9 cellular contexts compared by ENCODE assay signal in genomic region chr5:26482817-26483375, GRCh38.
DNase-seq lines count a peak whose midpoint lies in the region; ATAC-seq, FAIRE-seq and TF ChIP-seq lines count a peak whose summit lies in the region.
"Had no signal": no experiment of that assay in that cellular context is flagged by ENCODE, and none has a peak within 500 bp of the region (broad histone marks: within the 10 kb centered on the region; RNA-seq: fewer than 3 reads in every experiment).

No MANE protein-coding gene starts in this region.

- no peaks in the 10 kb centered on the region for H3K9me3 ChIP-seq in PC-9 (ENCODE audit: insufficient read depth, low read depth)
- no peaks in the 10 kb centered on the region for H3K9me3 ChIP-seq in prostate gland

- 50% methylated on average over 2 of the region's 2 CpGs for WGBS in prostate gland

- H3K4me2 ChIP-seq in KMS-11 (peak overlapping the region; percentile 21; the same call in 1 of the 2 replicates), PC-9 (no peak overlapping the region)

- H3K36me3 ChIP-seq in KMS-11 (ENCODE audit: insufficient read depth) (no peaks in the 10 kb centered on the region), PC-9 (ENCODE audit: low read depth) (no peaks in the 10 kb centered on the region), prostate gland (no peaks in the 10 kb centered on the region)

- POLR2A ChIA-PET in PC-9 (lab: Charles Lee; ENCODE audit: unreplicated experiment), result interaction anchor here (0.6 kb wide), 1 partner anchor 349 kb away, joined by 3 read pairs; no protein-coding TSS in a partner anchor

- no peak overlapping the region for H3K27ac Mint-ChIP-seq in natural killer cell
- no peak overlapping the region for H3K27ac Mint-ChIP-seq in activated naive CD4-positive, alpha-beta T cell treated with anti-CD3 and anti-CD28 coated beads, Interleukin-2, amount 50 U/mL, for 72 hours
- H3K27ac Mint-ChIP-seq: naive B cell had no signal

- TF ChIP-seq POLR2A in GM12891 (IDR thresholded peaks at IDR 0.05; ENCODE audit: low read depth, low read length) (no peak), prostate gland (IDR thresholded peaks at IDR 0.05) (no peak)

- peaks cover 2 to 7% of the 10 kb centered on the region in 2 donors for H3K9me3 Mint-ChIP-seq in natural killer cell
- H3K9me3 Mint-ChIP-seq in activated naive CD4-positive, alpha-beta T cell treated with anti-CD3 and anti-CD28 coated beads, Interleukin-2, amount 50 U/mL, for 72 hours, result peaks cover 7 to 12% of the 10 kb centered on the region in 2 donors

- H3K4me1 ChIP-seq in KMS-11 (ENCODE audit: low read depth, poor library complexity, severe bottlenecking) (no peaks in the 10 kb centered on the region), PC-9 (replicated peaks; ENCODE audit: insufficient read depth) (no peaks in the 10 kb centered on the region), prostate gland (replicated peaks) (no peaks in the 10 kb centered on the region)

- H3K9ac ChIP-seq in KMS-11, result peak overlapping the region; percentile 10; the same call in 1 of the 2 replicates

- TF ChIP-seq CTCF in KMS-11 (conservative IDR thresholded peaks at IDR 0.05; ENCODE audit: low read depth, low read length) (peak; percentile 90), PC-9 (conservative IDR thresholded peaks at IDR 0.05) (peak; percentile 73), fibroblast of pulmonary artery (IDR thresholded peaks at IDR 0.05; ENCODE audit: low read length, missing control alignments) (peak; percentile 21), prostate gland (IDR thresholded peaks at IDR 0.05) (peak in 3 of 4 experiments; percentile 16 to 41 (median 26)), natural killer cell (IDR thresholded peaks at IDR 0.05) (no peak)

- intact Hi-C loops in PC-9 (cut with micrococcal nuclease; ENCODE audit: unreplicated experiment), result loop anchor here (5.0 kb wide), 1 partner anchor 1851 kb away; no protein-coding TSS in a partner anchor
- intact Hi-C loops in prostate gland (cut with DNase I), result no loop called here
- intact Hi-C loops in natural killer cell (cut with micrococcal nuclease), result no loop called here

- BruUV-seq in PC-9 (replicated peaks; lab: Mats Ljungman, UMichigan), result no TSS peak

- no peak overlapping the region for H3K4me3 ChIP-seq in KMS-11 (IDR thresholded peaks at IDR 0.05; ENCODE audit: insufficient read depth, low read depth, low read length)
- H3K4me3 ChIP-seq in PC-9, result no peak overlapping the region
- H3K4me3 ChIP-seq in fibroblast of pulmonary artery (replicated peaks; ENCODE audit: low read depth, low read length), result no peak overlapping the region
- peak overlapping the region in 1 of 2 donors; percentile 12 for H3K4me3 ChIP-seq in prostate gland

- no peaks in the 10 kb centered on the region for H3K36me3 Mint-ChIP-seq in natural killer cell
- H3K36me3 Mint-ChIP-seq in activated naive CD4-positive, alpha-beta T cell treated with anti-CD3 and anti-CD28 coated beads, Interleukin-2, amount 50 U/mL, for 72 hours, result peaks cover 5 to 16% of the 10 kb centered on the region in 2 donors
- H3K36me3 Mint-ChIP-seq: naive B cell had no signal

- H3K79me2 ChIP-seq in KMS-11 (ENCODE audit: insufficient read depth, low read depth) (no peaks in the 10 kb centered on the region), PC-9 (ENCODE audit: low read depth) (no peaks in the 10 kb centered on the region)

- H3K4me3 Mint-ChIP-seq in natural killer cell, result no peak overlapping the region

- H3K27me3 Mint-ChIP-seq in natural killer cell (ENCODE audit: low read depth in 2 of 2), result no peaks in the 10 kb centered on the region
- H3K27me3 Mint-ChIP-seq: naive B cell had no signal

- H3K27ac ChIP-seq in KMS-11 (peak overlapping the region; percentile 30; the same call in 1 of the 2 replicates), PC-9 (no peak overlapping the region), prostate gland (no peak overlapping the region)

- FAIRE-seq in GM12891 (lab: Jason Lieb, UNC), result peak; percentile 35

- H2AFZ ChIP-seq in KMS-11 (ENCODE audit: low read depth) (peak overlapping the region; percentile 56), PC-9 (0 out of 2 replicates have a peak overlapping the region, but pooled peaks have one; percentile 13)

- no peaks in the 10 kb centered on the region for H3K27me3 ChIP-seq in KMS-11 (ENCODE audit: insufficient read depth, low read depth)
- no peaks in the 10 kb centered on the region for H3K27me3 ChIP-seq in PC-9 (ENCODE audit: insufficient read depth, low read depth)
- H3K27me3 ChIP-seq in prostate gland (replicated peaks; ENCODE audit: insufficient read depth), result no peaks in the 10 kb centered on the region

- ATAC-seq in natural killer cell, result no peak
- ATAC-seq in activated naive CD4-positive, alpha-beta T cell treated with anti-CD3 and anti-CD28 coated beads, Interleukin-2, amount 50 U/mL, for 72 hours, result no peak

- peak; percentile 23 for DNase-seq in GM12891 (ENCODE audit: insufficient read length, low spot score)
- peak in 1 of 2 experiments; percentile 53 for DNase-seq in PC-9
- DNase-seq in fibroblast of pulmonary artery (ENCODE audit: low read depth), result peak; percentile 3
- DNase-seq in prostate gland (ENCODE audit: low spot score), result no peak
- no peak for DNase-seq in natural killer cell
- no peak for DNase-seq in T-helper 1 cell
- no peak for DNase-seq in activated naive CD4-positive, alpha-beta T cell treated with anti-CD3 and anti-CD28 coated beads, Interleukin-2, amount 50 U/mL, for 72 hours (ENCODE audit: low spot score in 2 of 2)
- DNase-seq: naive B cell had no signal

- H4K20me1 ChIP-seq in KMS-11 (ENCODE audit: insufficient read depth) (no peaks in the 10 kb centered on the region), PC-9 (ENCODE audit: insufficient read depth) (no peaks in the 10 kb centered on the region)

- no peaks in the 10 kb centered on the region for H3K9me2 ChIP-seq in PC-9 (ENCODE audit: insufficient read depth)

- no peaks in the 10 kb centered on the region for H3F3A ChIP-seq in PC-9 (ENCODE audit: insufficient read depth, low read depth)

- no peaks in the 10 kb centered on the region for H3K4me1 Mint-ChIP-seq in natural killer cell
- H3K4me1 Mint-ChIP-seq: naive B cell had no signal

- CTCF ChIA-PET in PC-9 (lab: Charles Lee), result interaction anchor here (0.6 kb wide), 1 partner anchor 68 kb away, joined by 3 read pairs; no protein-coding TSS in a partner anchor

TF ChIP-seq in GM12891, 5 proteins besides CTCF, POLR2A, EP300 and RAD21:
- TF ChIP-seq TAF1 (IDR thresholded peaks at IDR 0.05; ENCODE audit: low read depth, low read length) (no peak), SPI1 (IDR thresholded peaks at IDR 0.05; ENCODE audit: low read depth, low read length) (no peak), POLR2AphosphoS5 (IDR thresholded peaks at IDR 0.05; ENCODE audit: low read depth, low read length) (no peak), POU2F2 (IDR thresholded peaks at IDR 0.05; ENCODE audit: low read depth, low read length) (no peak), PAX5 (IDR thresholded peaks at IDR 0.05; ENCODE audit: insufficient read depth, low read length, severe bottlenecking) (no peak)

Comparison
In these comparisons a context has a peak if more than half of its experiments do, and no peak if none do; other contexts are left out.
1. DNase-seq: peak in GM12891 (single experiment) and fibroblast of pulmonary artery (single experiment); none in prostate gland (single experiment), natural killer cell (single experiment), T-helper 1 cell (0 of 5) and activated naive CD4-positive, alpha-beta T cell treated with anti-CD3 and anti-CD28 coated beads, Interleukin-2, amount 50 U/mL, for 72 hours (0 of 2).